14 cellular contexts compared by ENCODE assay signal in the genomic region with DNA sequence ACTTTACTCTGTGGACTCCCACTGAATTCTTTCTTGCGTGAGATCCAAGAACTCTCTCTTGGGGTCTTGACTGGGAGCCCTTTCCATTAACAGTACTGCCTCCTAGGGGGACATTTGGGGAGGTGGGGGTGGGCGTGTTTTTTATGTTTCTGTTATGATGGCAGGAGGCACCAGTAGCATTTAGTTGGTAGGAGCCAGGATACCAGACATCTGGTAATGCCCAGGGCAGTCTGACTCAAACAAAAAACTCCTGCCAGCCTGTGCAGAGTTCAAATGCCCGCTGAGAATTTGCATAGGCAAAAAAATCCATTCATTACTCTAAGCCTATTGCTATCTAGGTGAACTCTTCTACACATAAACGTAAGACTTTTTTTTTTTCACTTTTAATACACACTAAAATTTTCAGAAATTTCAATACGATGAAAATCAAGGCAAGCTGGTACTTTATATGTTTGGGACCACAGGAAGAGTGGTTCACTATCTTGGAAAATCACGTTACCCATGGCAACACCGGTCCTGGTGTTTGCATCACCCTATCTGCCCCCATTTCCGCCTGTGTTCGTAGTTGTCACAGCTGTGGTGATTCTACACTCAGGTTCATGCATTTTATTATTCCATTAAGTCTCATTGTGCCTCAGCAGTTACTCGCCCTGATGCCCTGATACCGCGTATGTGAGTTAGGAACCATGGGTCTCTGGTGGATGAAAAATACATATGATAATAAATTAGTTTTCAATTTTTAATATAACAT.
A peak's percentile ranks its signal among the peaks of the same experiment; 100 is the strongest.
DNase-seq lines count a peak whose midpoint lies in the region; ATAC-seq lines count a peak whose summit lies in the region.
"Had no signal": no experiment of that assay in that cellular context is flagged by ENCODE, and none has a peak within 500 bp of the region (broad histone marks: within the 10 kb centered on the region; RNA-seq: fewer than 3 reads in every experiment).

No MANE protein-coding gene starts in this region.

- H3K27me3 Mint-ChIP-seq in T-helper 2 cell treated with Interferon-gamma antibody and Interleukin-4, amounts not matched to agents 5 μg/mL and 100 μg/mL, for 36 hours (ENCODE audit: low read depth): no peaks in the 10 kb centered on the region

- H3K27ac Mint-ChIP-seq in T-helper 2 cell treated with Interferon-gamma antibody and Interleukin-4, amounts not matched to agents 5 μg/mL and 100 μg/mL, for 36 hours: peak overlapping the region; percentile 93

- peaks cover 16% of the 10 kb centered on the region for H3K4me1 Mint-ChIP-seq in T-helper 2 cell treated with Interferon-gamma antibody and Interleukin-4, amounts not matched to agents 5 μg/mL and 100 μg/mL, for 36 hours (ENCODE audit: low read depth)

- peaks cover 10% of the 10 kb centered on the region for H3K9me3 Mint-ChIP-seq in T-helper 2 cell treated with Interferon-gamma antibody and Interleukin-4, amounts not matched to agents 5 μg/mL and 100 μg/mL, for 36 hours

- peak overlapping the region; percentile 65 for H3K4me3 Mint-ChIP-seq in T-helper 2 cell treated with Interferon-gamma antibody and Interleukin-4, amounts not matched to agents 5 μg/mL and 100 μg/mL, for 36 hours

- H3K36me3 Mint-ChIP-seq in T-helper 2 cell treated with Interferon-gamma antibody and Interleukin-4, amounts not matched to agents 5 μg/mL and 100 μg/mL, for 36 hours (ENCODE audit: low read depth): peaks cover 7% of the 10 kb centered on the region

- peak; percentile 1 for DNase-seq in stimulated activated naive CD4-positive, alpha-beta T cell treated with Interleukin-2 at 50 U/mL for 16 hours (lab: John Stamatoyannopoulos, UW)
- no peak for DNase-seq in stimulated activated naive CD4-positive, alpha-beta T cell (lab: John Stamatoyannopoulos, UW)
- peak; percentile 23 for DNase-seq in T-helper 2 cell treated with Interferon-gamma antibody and Interleukin-4, amounts not matched to agents 5 μg/mL and 100 μg/mL, for 36 hours (ENCODE audit: low spot score)
- DNase-seq in central memory CD4-positive, alpha-beta T cell: peak; percentile 46
- DNase-seq in HUDEP-2 (lab: John Stamatoyannopoulos, UW; ENCODE audit: unreplicated experiment in 76 of 76) (no peak), SHP77 treated with DMSO at 0.1 percent for 48 hours (lab: John Stamatoyannopoulos, UW) (no peak), nucleus accumbens (lab: John Stamatoyannopoulos, UW) (no peak)
- DNase-seq: AML-193; DMS79; effector CD8-positive, alpha-beta T cell; gastrocnemius medialis; psoas muscle had no signal

- no peak for ATAC-seq in GM19328 (IDR thresholded peaks at IDR 0.05; ENCODE audit: unreplicated experiment)
- ATAC-seq: gastrocnemius medialis, GM12878, psoas muscle had no signal

Comparison
In these comparisons a context has a peak if more than half of its experiments do, and no peak if none do; other contexts are left out.
1. DNase-seq: peak in stimulated activated naive CD4-positive, alpha-beta T cell treated with Interleukin-2 at 50 U/mL for 16 hours (single experiment), T-helper 2 cell treated with Interferon-gamma antibody and Interleukin-4, amounts not matched to agents 5 μg/mL and 100 μg/mL, for 36 hours (single experiment) and central memory CD4-positive, alpha-beta T cell (single experiment); none in stimulated activated naive CD4-positive, alpha-beta T cell (0 of 6), HUDEP-2 (0 of 76), SHP77 treated with DMSO at 0.1 percent for 48 hours (single experiment) and nucleus accumbens (0 of 56).